In the genomic region with DNA sequence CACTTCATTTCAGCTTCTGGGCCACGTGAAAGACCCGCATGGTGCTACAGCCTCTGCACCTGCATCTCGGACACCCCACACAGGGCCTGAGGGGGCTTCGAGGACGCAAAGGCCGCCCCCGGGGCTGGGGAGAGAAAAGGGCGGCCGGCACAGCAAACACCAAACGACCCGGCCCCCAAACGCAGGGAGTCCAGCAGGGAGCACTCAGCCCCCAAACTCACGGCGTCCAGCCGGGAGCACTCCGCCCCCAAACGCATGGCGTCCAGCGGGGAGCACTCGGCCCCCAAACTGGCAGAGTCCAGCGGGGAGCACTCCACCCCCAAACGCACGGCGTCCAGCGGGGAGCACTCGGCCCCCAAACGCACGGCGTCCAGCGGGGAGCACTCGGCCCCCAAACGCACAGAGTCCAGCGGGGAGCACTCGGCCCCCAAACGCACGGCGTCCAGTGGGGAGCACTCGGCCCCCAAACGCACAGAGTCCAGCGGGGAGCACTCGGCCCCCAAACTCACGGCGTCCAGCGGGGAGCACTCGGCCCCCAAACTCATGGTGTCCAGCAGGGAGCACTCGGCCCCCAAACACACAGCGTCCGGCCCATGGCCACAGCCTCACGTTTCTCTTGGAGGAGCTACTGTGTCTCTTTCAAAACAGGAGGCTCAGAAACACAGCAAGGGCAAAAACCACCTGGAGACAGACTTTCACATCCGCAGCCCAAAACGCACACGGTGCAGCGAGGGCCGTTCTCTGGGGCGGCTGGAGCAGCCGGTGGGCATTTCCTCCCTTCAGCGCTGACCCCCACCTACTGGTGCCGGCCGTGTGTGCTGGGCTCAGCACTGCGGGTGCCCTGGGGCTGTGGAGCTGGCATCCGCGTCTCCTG, we compare ENCODE assay signal across 20 cellular contexts. TPM values are rescaled to one million over a fixed set of nuclear protein-coding genes. Genes with fewer than 3 reads are reported as not detected.
DNase-seq lines count a peak whose midpoint lies in the region; ATAC-seq, FAIRE-seq and TF ChIP-seq lines count a peak whose summit lies in the region.
"Had no signal": no experiment of that assay in that cellular context is flagged by ENCODE, and none has a peak within 500 bp of the region (broad histone marks: within the 10 kb centered on the region; RNA-seq: fewer than 3 reads in every experiment).

No MANE protein-coding gene starts in this region.

- peaks cover 0 to 7% of the 10 kb centered on the region in 2 donors for H3K27me3 Mint-ChIP-seq in effector memory CD8-positive, alpha-beta T cell
- H3K27me3 Mint-ChIP-seq in stimulated activated memory B cell treated with anti-CD40 and anti-IgM and Interleukin-4, amounts not matched to agents 10 μg/mL and 1 μg/mL and 100 μg/mL, for 72 hours = peaks cover 9% of the 10 kb centered on the region
- H3K27me3 Mint-ChIP-seq: B cell had no signal

- H3K27me3 ChIP-seq in right cardiac atrium (ENCODE audit: control insufficient read depth, insufficient read depth) = no peaks in the 10 kb centered on the region
- H3K27me3 ChIP-seq: BLaER1 treated with 17β-estradiol and CSF1 and Interleukin-3, amounts not matched to agents 10 nM and 100 nM had no signal

- DNase-seq in right cardiac atrium (peak in 2 of 3 donors; percentile 18 to 29), left ventricle myocardium superior (no peak), RPMI8226 (peak; percentile 36), kidney (peak; percentile 59)
- DNase-seq in effector memory CD8-positive, alpha-beta T cell = no peak
- DNase-seq: 8988T, DMS 273 treated with DMSO at 0.1 percent for 48 hours, GDM1, HCEC 1CT, HFFc6 had no signal

- H3K4me3 Mint-ChIP-seq in effector memory CD8-positive, alpha-beta T cell = no peak overlapping the region
- no peak overlapping the region for H3K4me3 Mint-ChIP-seq in stimulated activated memory B cell treated with anti-CD40 and anti-IgM and Interleukin-4, amounts not matched to agents 10 μg/mL and 1 μg/mL and 100 μg/mL, for 72 hours
- H3K4me3 Mint-ChIP-seq: B cell; CD8-positive, alpha-beta T cell; GM23338; HFFc6 had no signal

- no peak overlapping the region for H3K9ac ChIP-seq in kidney (ENCODE audit: low read length in 2 of 2)
- H3K9ac ChIP-seq: BLaER1 treated with 17β-estradiol and CSF1 and Interleukin-3, amounts not matched to agents 10 nM and 100 nM had no signal

- no peaks in the 10 kb centered on the region for H3K9me3 Mint-ChIP-seq in effector memory CD8-positive, alpha-beta T cell
- no peaks in the 10 kb centered on the region for H3K9me3 Mint-ChIP-seq in stimulated activated memory B cell treated with anti-CD40 and anti-IgM and Interleukin-4, amounts not matched to agents 10 μg/mL and 1 μg/mL and 100 μg/mL, for 72 hours
- H3K9me3 Mint-ChIP-seq: CD8-positive, alpha-beta T cell; GM23338 had no signal

- H3K27ac ChIP-seq in right cardiac atrium (ENCODE audit: low read length) = no peak overlapping the region
- no peak overlapping the region for H3K27ac ChIP-seq in kidney (ENCODE audit: low read depth in 2 of 2, low read length in 2 of 2)
- H3K27ac ChIP-seq: BLaER1 treated with 17β-estradiol and CSF1 and Interleukin-3, amounts not matched to agents 10 nM and 100 nM had no signal

- 88% methylated on average over 60 of the region's 62 CpGs for WGBS in right cardiac atrium

- TF ChIP-seq CTCF in kidney (IDR thresholded peaks at IDR 0.05; ENCODE audit: borderline replicate concordance, extremely low read depth, insufficient read depth) = no peak

- no peaks in the 10 kb centered on the region for H3K4me1 ChIP-seq in right cardiac atrium (ENCODE audit: control insufficient read depth, insufficient read depth, low read length)
- no peaks in the 10 kb centered on the region for H3K4me1 ChIP-seq in kidney (ENCODE audit: control insufficient read depth in 1 of 2, insufficient read depth in 1 of 2, low read depth in 1 of 2, low read length in 2 of 2)

- ATAC-seq in right cardiac atrium = no peak
- ATAC-seq in left ventricle myocardium superior = no peak
- ATAC-seq in GM21619 (IDR thresholded peaks at IDR 0.05; ENCODE audit: unreplicated experiment) = no peak
- ATAC-seq in effector memory CD8-positive, alpha-beta T cell (replicated peaks) = no peak
- ATAC-seq in stimulated activated memory B cell treated with anti-CD40 and anti-IgM and Interleukin-4, amounts not matched to agents 10 μg/mL and 1 μg/mL and 100 μg/mL, for 72 hours = no peak
- ATAC-seq: CD8-positive, alpha-beta T cell; GM23338 had no signal

- H3K9me3 ChIP-seq in right cardiac atrium (ENCODE audit: control insufficient read depth, low read length) = no peaks in the 10 kb centered on the region
- no peaks in the 10 kb centered on the region for H3K9me3 ChIP-seq in kidney (ENCODE audit: control insufficient read depth in 1 of 2, low read length in 2 of 2)
- H3K9me3 ChIP-seq: BLaER1 treated with 17β-estradiol and CSF1 and Interleukin-3, amounts not matched to agents 10 nM and 100 nM had no signal

- no peaks in the 10 kb centered on the region for H3K4me1 Mint-ChIP-seq in effector memory CD8-positive, alpha-beta T cell (ENCODE audit: low read depth in 2 of 2)
- no peaks in the 10 kb centered on the region for H3K4me1 Mint-ChIP-seq in stimulated activated memory B cell treated with anti-CD40 and anti-IgM and Interleukin-4, amounts not matched to agents 10 μg/mL and 1 μg/mL and 100 μg/mL, for 72 hours
- H3K4me1 Mint-ChIP-seq: B cell, GM23338 had no signal

- no peak overlapping the region for H3K27ac Mint-ChIP-seq in effector memory CD8-positive, alpha-beta T cell
- H3K27ac Mint-ChIP-seq in stimulated activated memory B cell treated with anti-CD40 and anti-IgM and Interleukin-4, amounts not matched to agents 10 μg/mL and 1 μg/mL and 100 μg/mL, for 72 hours = no peak overlapping the region
- H3K27ac Mint-ChIP-seq: B cell; CD8-positive, alpha-beta T cell; GM23338; HFFc6 had no signal

- H3K4me3 ChIP-seq in right cardiac atrium (ENCODE audit: low read length) (no peak overlapping the region), kidney (ENCODE audit: low read length in 2 of 2) (no peak overlapping the region)
- H3K4me3 ChIP-seq: BLaER1 treated with 17β-estradiol and CSF1 and Interleukin-3, amounts not matched to agents 10 nM and 100 nM; GM23338 had no signal

- H3K36me3 ChIP-seq in kidney (ENCODE audit: control insufficient read depth in 1 of 2, insufficient read depth in 2 of 2, low read length in 2 of 2) = no peaks in the 10 kb centered on the region
- H3K36me3 ChIP-seq: BLaER1 treated with 17β-estradiol and CSF1 and Interleukin-3, amounts not matched to agents 10 nM and 100 nM had no signal

- intact Hi-C loops in right cardiac atrium (cut with DNase I) = no loop called here
- intact Hi-C loops in left ventricle myocardium superior (cut with micrococcal nuclease) = no loop called here
- intact Hi-C loops in kidney (cut with DNase I) = no loop called here

- no peak for FAIRE-seq in kidney (lab: Jason Lieb, UNC)
- FAIRE-seq: GM12892, GM18507, H54 had no signal

- H3K36me3 Mint-ChIP-seq in effector memory CD8-positive, alpha-beta T cell (ENCODE audit: insufficient read depth) = no peaks in the 10 kb centered on the region
- H3K36me3 Mint-ChIP-seq in stimulated activated memory B cell treated with anti-CD40 and anti-IgM and Interleukin-4, amounts not matched to agents 10 μg/mL and 1 μg/mL and 100 μg/mL, for 72 hours = no peaks in the 10 kb centered on the region
- H3K36me3 Mint-ChIP-seq: CD8-positive, alpha-beta T cell had no signal

RNA-seq across cellular contexts. Expression of gene UTF1, which starts 27.0 kb away (rescaled TPM):
- total RNA-seq in right cardiac atrium (not detected), left ventricle myocardium superior (not detected), kidney (not detected)
- polyA plus RNA-seq in right cardiac atrium (not detected), kidney (ENCODE audit: insufficient read depth, low read depth, low replicate concordance) (not detected)
- total RNA-seq: A673; CD8-positive, alpha-beta T cell; HFFc6 had no signal

RNA-seq across cellular contexts. Expression of gene VENTX, which starts 34.6 kb away (rescaled TPM):
- under 1 TPM; 0.45 to 0.89 (median 0.68) TPM for total RNA-seq in right cardiac atrium
- polyA plus RNA-seq in right cardiac atrium = 0.48 TPM
- 0.99 TPM for total RNA-seq in left ventricle myocardium superior
- total RNA-seq in kidney = 3.3 TPM
- 0.39 TPM for polyA plus RNA-seq in kidney (ENCODE audit: insufficient read depth, low read depth, low replicate concordance)
- total RNA-seq: A673; B cell; CD8-positive, alpha-beta T cell; HFFc6 had no signal

RNA-seq across cellular contexts. Expression of gene KNDC1, which starts 43.0 kb away (rescaled TPM):
- 1 to 10 TPM in 2 of 4 donors, under 1 TPM in 2; 0.41 to 1.4 (median 0.91) TPM for total RNA-seq in right cardiac atrium
- polyA plus RNA-seq in right cardiac atrium = 0.23 TPM
- 0.20 TPM for total RNA-seq in left ventricle myocardium superior
- total RNA-seq in kidney = 8.7 TPM
- polyA plus RNA-seq in kidney (ENCODE audit: insufficient read depth, low read depth, low replicate concordance) = 0.43 TPM
- total RNA-seq: A673; CD8-positive, alpha-beta T cell had no signal

Comparison
In these comparisons a context has a peak if more than half of its experiments do, and no peak if none do; other contexts are left out.
1. DNase-seq: peak in right cardiac atrium (2 of 3), RPMI8226 (single experiment) and kidney (single experiment); none in left ventricle myocardium superior (single experiment) and effector memory CD8-positive, alpha-beta T cell (0 of 3).